8 cellular contexts compared by ENCODE assay signal in genomic region chr4:40055379-40055872, GRCh38. TPM values are rescaled to one million over a fixed set of nuclear protein-coding genes. Genes with fewer than 3 reads are reported as not detected.
DNase-seq lines count a peak whose midpoint lies in the region; ATAC-seq and TF ChIP-seq lines count a peak whose summit lies in the region.

No MANE protein-coding gene starts in this region.

- peak overlapping the region; percentile 94 for H3K4me3 Mint-ChIP-seq in activated naive CD4-positive, alpha-beta T cell treated with anti-CD3 and anti-CD28 coated beads, Interleukin-2, amount 50 U/mL, for 24 hours
- H3K4me3 Mint-ChIP-seq in naive B cell: peak overlapping the region; percentile 84 to 94 (median 92)

- H3K9me3 ChIP-seq in upper lobe of right lung: no peaks in the 10 kb centered on the region

- intact Hi-C loops in upper lobe of right lung (cut with DNase I): no loop called here

- H3K9me3 Mint-ChIP-seq in activated naive CD4-positive, alpha-beta T cell treated with anti-CD3 and anti-CD28 coated beads, Interleukin-2, amount 50 U/mL, for 24 hours: no peaks in the 10 kb centered on the region
- H3K9me3 Mint-ChIP-seq in naive B cell: no peaks in the 10 kb centered on the region

- peaks cover 37% of the 10 kb centered on the region for H3K4me1 Mint-ChIP-seq in activated naive CD4-positive, alpha-beta T cell treated with anti-CD3 and anti-CD28 coated beads, Interleukin-2, amount 50 U/mL, for 24 hours
- H3K4me1 Mint-ChIP-seq in naive B cell: peaks cover 26 to 33% (median 28%) of the 10 kb centered on the region in 3 donors

- H3K27me3 ChIP-seq in upper lobe of right lung: no peaks in the 10 kb centered on the region

- DNase-seq in activated naive CD4-positive, alpha-beta T cell (lab: John Stamatoyannopoulos, UW): no peak
- DNase-seq in RPMI8226 (peak; percentile 44), naive B cell (peak; percentile 61), upper lobe of right lung (no peak)
- peak; percentile 51 for DNase-seq in central memory CD4-positive, alpha-beta T cell

- peaks cover 18% of the 10 kb centered on the region for H3K4me1 ChIP-seq in upper lobe of right lung

- H3K4me3 ChIP-seq in upper lobe of right lung: peak overlapping the region; percentile 85

- no peak for TF ChIP-seq CTCF in upper lobe of right lung (IDR thresholded peaks at IDR 0.05)

- peaks cover 1% of the 10 kb centered on the region for H3K36me3 Mint-ChIP-seq in activated naive CD4-positive, alpha-beta T cell treated with anti-CD3 and anti-CD28 coated beads, Interleukin-2, amount 50 U/mL, for 24 hours
- no peaks in the 10 kb centered on the region for H3K36me3 Mint-ChIP-seq in naive B cell

- ATAC-seq in naive B cell (ENCODE audit: low read depth in 2 of 2) (peak; percentile 40 to 42), upper lobe of right lung (peak; percentile 0), GM19395 (IDR thresholded peaks at IDR 0.05; ENCODE audit: unreplicated experiment) (no peak), HG02610 (IDR thresholded peaks at IDR 0.05; ENCODE audit: unreplicated experiment) (no peak)

- peak overlapping the region; percentile 87 for H3K27ac Mint-ChIP-seq in activated naive CD4-positive, alpha-beta T cell treated with anti-CD3 and anti-CD28 coated beads, Interleukin-2, amount 50 U/mL, for 24 hours
- peak overlapping the region; percentile 86 to 97 (median 92) for H3K27ac Mint-ChIP-seq in naive B cell

- peak overlapping the region; percentile 100 for H3K27ac ChIP-seq in upper lobe of right lung

- no peaks in the 10 kb centered on the region for H3K27me3 Mint-ChIP-seq in activated naive CD4-positive, alpha-beta T cell treated with anti-CD3 and anti-CD28 coated beads, Interleukin-2, amount 50 U/mL, for 24 hours
- no peaks in the 10 kb centered on the region for H3K27me3 Mint-ChIP-seq in naive B cell

- no peaks in the 10 kb centered on the region for H3K36me3 ChIP-seq in upper lobe of right lung

RNA-seq across cellular contexts. Expression of gene N4BP2, which starts 1.2 kb away (rescaled TPM):
- polyA plus RNA-seq in naive B cell (ENCODE audit: low read depth in 6 of 6): 1 to 10 TPM; 1.7 to 7.8 (median 5.9) TPM
- total RNA-seq in upper lobe of right lung: 9.8 TPM

Comparison
In these comparisons a context has a peak if more than half of its experiments do, and no peak if none do; other contexts are left out.
1. DNase-seq: peak in RPMI8226 (single experiment), central memory CD4-positive, alpha-beta T cell (single experiment) and naive B cell (single experiment); none in activated naive CD4-positive, alpha-beta T cell (0 of 4) and upper lobe of right lung (single experiment).
2. ATAC-seq: peak in naive B cell (2 of 2) and upper lobe of right lung (single experiment); none in GM19395 (single experiment) and HG02610 (single experiment).